In genomic region chr18:56431551-56431950, GRCh38 we compare ENCODE assay signal across 22 cellular contexts.
DNase-seq lines count a peak whose midpoint lies in the region; ATAC-seq, FAIRE-seq and TF ChIP-seq lines count a peak whose summit lies in the region.
"Had no signal": no experiment of that assay in that cellular context is flagged by ENCODE, and none has a peak within 500 bp of the region (broad histone marks: within the 10 kb centered on the region; RNA-seq: fewer than 3 reads in every experiment).

No MANE protein-coding gene starts in this region.

- H3K4me3 ChIP-seq in keratinocyte (ENCODE audit: control insufficient read depth in 2 of 3, extremely low read depth in 1 of 3, insufficient read depth in 2 of 3, low read depth in 1 of 3, low read length in 3 of 3) (no peak overlapping the region), foreskin fibroblast (ENCODE audit: low read depth in 1 of 2, low read length in 2 of 2) (no peak overlapping the region)
- H3K4me3 ChIP-seq: heart right ventricle had no signal

- H3K9ac ChIP-seq in keratinocyte (ENCODE audit: control insufficient read depth, extremely low read depth, insufficient read depth, low read length) = no peak overlapping the region

- peaks cover 2% of the 10 kb centered on the region for H3K9me3 Mint-ChIP-seq in Calu3 (ENCODE audit: low read depth, unreplicated experiment)
- H3K9me3 Mint-ChIP-seq in type B pancreatic cell = no peaks in the 10 kb centered on the region

- no peak overlapping the region for H3K27ac ChIP-seq in keratinocyte (ENCODE audit: control insufficient read depth, insufficient read depth, low read length)
- H3K27ac ChIP-seq: heart right ventricle, neutrophil had no signal

- no peaks in the 10 kb centered on the region for H3K79me2 ChIP-seq in keratinocyte (ENCODE audit: control insufficient read depth, insufficient read depth, low read length)

- H3K4me1 Mint-ChIP-seq in Calu3 (ENCODE audit: low read depth, unreplicated experiment) = peaks cover 28% of the 10 kb centered on the region
- H3K4me1 Mint-ChIP-seq in type B pancreatic cell (ENCODE audit: unreplicated experiment) = no peaks in the 10 kb centered on the region
- H3K4me1 Mint-ChIP-seq: activated CD4-positive, alpha-beta T cell treated with anti-CD3 and anti-CD28 coated beads, Interleukin-2, amount 10 ng/mL, durations not matched to agents 7 days and 5 days had no signal

- intact Hi-C loops in Calu3 (cut with micrococcal nuclease; ENCODE audit: unreplicated experiment) = no loop called here

- H3K4me3 Mint-ChIP-seq in Calu3 (ENCODE audit: low read depth, unreplicated experiment) = no peak overlapping the region
- H3K4me3 Mint-ChIP-seq in type B pancreatic cell = no peak overlapping the region
- H3K4me3 Mint-ChIP-seq: activated CD4-positive, alpha-beta T cell treated with anti-CD3 and anti-CD28 coated beads, Interleukin-2, amount 10 ng/mL, durations not matched to agents 7 days and 5 days had no signal

- DNase-seq in Calu3 (peak; percentile 84), LoVo (ENCODE audit: low spot score) (peak; percentile 39), astrocyte of the hippocampus (ENCODE audit: low read depth, low spot score) (peak; percentile 50), keratinocyte (ENCODE audit: low read depth, low spot score) (no peak), AG08395 (ENCODE audit: low spot score) (no peak), foreskin fibroblast (no peak), type B pancreatic cell (ENCODE audit: extremely low spot score, unreplicated experiment) (no peak)
- DNase-seq: activated CD4-positive, alpha-beta T cell treated with anti-CD3 and anti-CD28 coated beads, Interleukin-2, amount 10 ng/mL, durations not matched to agents 7 days and 5 days; activated CD8-positive, alpha-beta memory T cell treated with anti-CD3 and anti-CD28 coated beads, Interleukin-2, amount 50 U/mL, for 48 hours; activated gamma-delta T cell; amygdala; cortex of kidney; heart right ventricle; left cardiac atrium; NCI-H2029 treated with DMSO at 0.1 percent for 48 hours; right cardiac atrium; stimulated activated CD4-positive, alpha-beta T cell treated with anti-CD3 and anti-CD28 coated beads, Interleukin-15, amount 100 ng/mL, for 24 hours; stimulated activated naive CD4-positive, alpha-beta T cell treated with Interleukin-2 at 50 U/mL for 16 hours had no signal

- H3K9me3 ChIP-seq in keratinocyte (ENCODE audit: control insufficient read depth, low read depth, low read length) = no peaks in the 10 kb centered on the region
- H3K9me3 ChIP-seq: neutrophil had no signal

- H3K4me1 ChIP-seq in keratinocyte (ENCODE audit: control insufficient read depth, extremely low read depth, insufficient read depth, low read length) = peaks cover 8% of the 10 kb centered on the region
- H3K4me1 ChIP-seq: heart right ventricle had no signal

- BruUV-seq in Calu3 (replicated peaks; lab: Mats Ljungman, UMichigan) = no TSS peak

- H3K36me3 ChIP-seq in keratinocyte (ENCODE audit: control insufficient read depth in 2 of 2, extremely low read depth in 1 of 2, insufficient read depth in 2 of 2, low read length in 2 of 2) = no peaks in the 10 kb centered on the region
- H3K36me3 ChIP-seq: heart right ventricle, neutrophil had no signal

- peak; percentile 73 for FAIRE-seq in keratinocyte (lab: Jason Lieb, UNC)
- FAIRE-seq: TTC549 had no signal

- TF ChIP-seq CTCF in Calu3 (IDR thresholded peaks at IDR 0.05; ENCODE audit: unreplicated experiment) (no peak), keratinocyte (optimal IDR thresholded peaks at IDR 0.05 in 1 of 3, IDR thresholded peaks at IDR 0.05 in 1 of 3, conservative IDR thresholded peaks at IDR 0.05 in 1 of 3; ENCODE audit: extremely low read depth in 1 of 3, insufficient read depth in 2 of 3, low read length in 3 of 3) (no peak), foreskin fibroblast (IDR thresholded peaks at IDR 0.05; ENCODE audit: low read depth, low read length) (no peak), type B pancreatic cell (conservative IDR thresholded peaks at IDR 0.05) (no peak)

- H3K4me2 ChIP-seq in keratinocyte (ENCODE audit: control insufficient read depth, extremely low read depth, insufficient read depth, low read depth, low read length) = peak overlapping the region; percentile 20

- H3K27me3 Mint-ChIP-seq in Calu3 (ENCODE audit: unreplicated experiment) (no peaks in the 10 kb centered on the region), type B pancreatic cell (no peaks in the 10 kb centered on the region)

- H3K27ac Mint-ChIP-seq in Calu3 (ENCODE audit: unreplicated experiment) (peak overlapping the region; percentile 67), type B pancreatic cell (no peak overlapping the region)
- H3K27ac Mint-ChIP-seq: activated CD4-positive, alpha-beta T cell treated with anti-CD3 and anti-CD28 coated beads, Interleukin-2, amount 10 ng/mL, durations not matched to agents 7 days and 5 days had no signal

- H3K27me3 ChIP-seq in keratinocyte (ENCODE audit: control insufficient read depth, extremely low read depth, insufficient read depth, low read length) = no peaks in the 10 kb centered on the region
- H3K27me3 ChIP-seq: heart right ventricle, neutrophil had no signal

- H3K36me3 Mint-ChIP-seq in Calu3 (ENCODE audit: insufficient read depth, unreplicated experiment) (no peaks in the 10 kb centered on the region), type B pancreatic cell (no peaks in the 10 kb centered on the region)

- no peak for ATAC-seq in GM21423 (IDR thresholded peaks at IDR 0.05; ENCODE audit: unreplicated experiment)
- ATAC-seq: heart right ventricle, left cardiac atrium, Panc1, right cardiac atrium had no signal

- H3K9me1 ChIP-seq in keratinocyte (ENCODE audit: control insufficient read depth, extremely low read depth, insufficient read depth, low read length) = no peaks in the 10 kb centered on the region

- H4K20me1 ChIP-seq in keratinocyte (ENCODE audit: control insufficient read depth, extremely low read depth, insufficient read depth, low read length) = no peaks in the 10 kb centered on the region

- CTCF ChIA-PET in Calu3 (lab: Charles Lee) = interaction anchor here (0.5 to 0.9 kb wide), 2 partner anchors 789 to 1088 kb away, joined by 3 to 4 read pairs; no protein-coding TSS in a partner anchor

- dilution Hi-C loops in keratinocyte (cut with MboI; ENCODE audit: extremely low pct_ligation_motif_present, low sequenced_read_pairs) = no loop called here

- H2AFZ ChIP-seq in keratinocyte (ENCODE audit: control insufficient read depth, low read length) = no peak overlapping the region

Comparison
In these comparisons a context has a peak if more than half of its experiments do, and no peak if none do; other contexts are left out.
1. DNase-seq: peak in Calu3 (single experiment), LoVo (single experiment) and astrocyte of the hippocampus (single experiment); none in keratinocyte (single experiment), AG08395 (single experiment), foreskin fibroblast (0 of 2) and type B pancreatic cell (single experiment).